9 cellular contexts compared by ENCODE assay signal in the genomic region with DNA sequence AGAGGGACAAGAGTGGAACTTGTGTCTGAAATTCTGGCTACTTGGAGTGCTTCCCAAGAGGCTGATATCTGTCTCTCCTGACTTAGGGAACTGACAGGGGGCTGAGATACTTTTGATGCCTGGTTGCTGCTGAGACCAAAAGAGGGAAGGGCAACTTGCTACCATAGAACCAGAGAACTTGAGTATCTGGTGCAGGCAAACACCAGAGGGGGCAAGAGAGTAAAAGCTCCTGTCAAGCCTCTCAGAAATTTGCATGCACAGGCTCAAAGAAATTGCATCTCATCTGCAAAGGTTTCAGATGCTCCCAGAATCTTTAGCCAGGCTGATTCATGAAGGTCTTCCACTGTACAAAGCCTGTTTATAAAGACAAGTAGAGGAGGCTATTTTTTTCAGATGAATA.
DNase-seq lines count a peak whose midpoint lies in the region; ATAC-seq and TF ChIP-seq lines count a peak whose summit lies in the region.
"Had no signal": no experiment of that assay in that cellular context is flagged by ENCODE, and none has a peak within 500 bp of the region (broad histone marks: within the 10 kb centered on the region; RNA-seq: fewer than 3 reads in every experiment).

No MANE protein-coding gene starts in this region.

- CTCF ChIA-PET in activated naive CD4-positive, alpha-beta T cell treated with anti-CD3 and anti-CD28 coated beads, Interleukin-2, amount 10 ng/mL, durations not matched to agents 7 days and 5 days (lab: Charles Lee) = no interaction called here

- no peak overlapping the region for H2BK15ac ChIP-seq in H9 (ENCODE audit: low read depth, low read length)

- peak; percentile 63 for DNase-seq in H9
- peak; percentile 68 for DNase-seq in NCI-H82 (lab: John Stamatoyannopoulos, UW)
- no peak for DNase-seq in chondrocyte (ENCODE audit: low spot score)
- DNase-seq in nephron progenitor cell = peak; percentile 32
- no peak for DNase-seq in activated naive CD4-positive, alpha-beta T cell treated with anti-CD3 and anti-CD28 coated beads, Interleukin-2, amount 10 ng/mL, durations not matched to agents 7 days and 5 days
- no peak for DNase-seq in stimulated activated naive CD4-positive, alpha-beta T cell (lab: John Stamatoyannopoulos, UW)
- DNase-seq: activated T-cell treated with anti-CD3 and anti-CD28 coated beads, Interleukin-2, amount 50 U/mL, for 4 hours had no signal

- H3K9me3 Mint-ChIP-seq in H9 (peaks cover 0 to 9% of the 10 kb centered on the region in 2 experiments; a peak in 1 of 5 replicates), chondrocyte (ENCODE audit: low read depth) (peaks cover 9% of the 10 kb centered on the region), nephron progenitor cell (no peaks in the 10 kb centered on the region)
- H3K9me3 Mint-ChIP-seq in activated naive CD4-positive, alpha-beta T cell treated with anti-CD3 and anti-CD28 coated beads, Interleukin-2, amount 10 ng/mL, durations not matched to agents 7 days and 5 days = no peaks in the 10 kb centered on the region

- H3K27ac ChIP-seq in H9 (ENCODE audit: insufficient read length, low read depth, low read length) = no peak overlapping the region
- H3K27ac ChIP-seq: neutrophil had no signal

- H3K4me1 ChIP-seq in H9 (ENCODE audit: insufficient read depth, low read length) = no peaks in the 10 kb centered on the region

- H3K27ac Mint-ChIP-seq in H9 = peak overlapping the region in 1 of 3 experiments; percentile 50; a peak in 1 of 7 replicates
- H3K27ac Mint-ChIP-seq in chondrocyte (ENCODE audit: unreplicated experiment) = no peak overlapping the region
- no peak overlapping the region for H3K27ac Mint-ChIP-seq in nephron progenitor cell
- no peak overlapping the region for H3K27ac Mint-ChIP-seq in activated naive CD4-positive, alpha-beta T cell treated with anti-CD3 and anti-CD28 coated beads, Interleukin-2, amount 10 ng/mL, durations not matched to agents 7 days and 5 days

- H3K36me3 Mint-ChIP-seq in H9 (ENCODE audit: insufficient read depth in 1 of 3, low read depth in 3 of 3) (no peaks in the 10 kb centered on the region), chondrocyte (ENCODE audit: low read depth) (no peaks in the 10 kb centered on the region), nephron progenitor cell (ENCODE audit: low read depth) (no peaks in the 10 kb centered on the region)
- no peaks in the 10 kb centered on the region for H3K36me3 Mint-ChIP-seq in activated naive CD4-positive, alpha-beta T cell treated with anti-CD3 and anti-CD28 coated beads, Interleukin-2, amount 10 ng/mL, durations not matched to agents 7 days and 5 days

- no peak overlapping the region for H3K23ac ChIP-seq in H9 (ENCODE audit: insufficient read length, low read depth, low read length)

- H2BK5ac ChIP-seq in H9 (ENCODE audit: insufficient read length, low read length) = no peak overlapping the region

- H3K4me1 Mint-ChIP-seq in H9 (no peaks in the 10 kb centered on the region), chondrocyte (ENCODE audit: low read depth) (no peaks in the 10 kb centered on the region), nephron progenitor cell (no peaks in the 10 kb centered on the region)
- no peaks in the 10 kb centered on the region for H3K4me1 Mint-ChIP-seq in activated naive CD4-positive, alpha-beta T cell treated with anti-CD3 and anti-CD28 coated beads, Interleukin-2, amount 10 ng/mL, durations not matched to agents 7 days and 5 days

- H3K23me2 ChIP-seq in H9 (ENCODE audit: insufficient read length, low read depth, low read length, poor library complexity, severe bottlenecking) = no peaks in the 10 kb centered on the region

- no peak overlapping the region for H2BK120ac ChIP-seq in H9 (ENCODE audit: low read depth, low read length, poor library complexity, severe bottlenecking)

- H3K18ac ChIP-seq in H9 (ENCODE audit: insufficient read length, low read depth, low read length) = no peak overlapping the region

- H3K27me3 Mint-ChIP-seq in H9 (ENCODE audit: low read depth) (no peaks in the 10 kb centered on the region), chondrocyte (ENCODE audit: low read depth) (no peaks in the 10 kb centered on the region), nephron progenitor cell (ENCODE audit: low read depth, poor library complexity) (no peaks in the 10 kb centered on the region)
- H3K27me3 Mint-ChIP-seq in activated naive CD4-positive, alpha-beta T cell treated with anti-CD3 and anti-CD28 coated beads, Interleukin-2, amount 10 ng/mL, durations not matched to agents 7 days and 5 days = no peaks in the 10 kb centered on the region

- no peaks in the 10 kb centered on the region for H3K9me3 ChIP-seq in H9 (ENCODE audit: control insufficient read depth, low read depth, low read length)
- H3K9me3 ChIP-seq: neutrophil had no signal

- H2BK12ac ChIP-seq in H9 (ENCODE audit: insufficient read length, low read depth, low read length) = no peak overlapping the region

- H4K20me1 ChIP-seq in H9 (ENCODE audit: control insufficient read depth, insufficient read depth, insufficient read length) = no peaks in the 10 kb centered on the region

- no peak overlapping the region for H3T11ph ChIP-seq in H9 (ENCODE audit: low read length)

- no peaks in the 10 kb centered on the region for H3K79me2 ChIP-seq in H9 (ENCODE audit: insufficient read depth, low read length)

- H3K79me1 ChIP-seq in H9 (ENCODE audit: insufficient read depth, low read depth, low read length, poor library complexity, severe bottlenecking) = no peaks in the 10 kb centered on the region

- ATAC-seq in HG02938 (IDR thresholded peaks at IDR 0.05; ENCODE audit: unreplicated experiment) = no peak
- ATAC-seq: activated T-cell treated with anti-CD3 and anti-CD28 coated beads, Interleukin-2, amount 50 U/mL, for 4 hours had no signal

- no peak overlapping the region for H3K4ac ChIP-seq in H9 (ENCODE audit: low read depth, low read length)

- H3K4me3 Mint-ChIP-seq in H9 (no peak overlapping the region), chondrocyte (ENCODE audit: unreplicated experiment) (no peak overlapping the region), nephron progenitor cell (no peak overlapping the region)
- no peak overlapping the region for H3K4me3 Mint-ChIP-seq in activated naive CD4-positive, alpha-beta T cell treated with anti-CD3 and anti-CD28 coated beads, Interleukin-2, amount 10 ng/mL, durations not matched to agents 7 days and 5 days
- H3K4me3 Mint-ChIP-seq: activated T-cell treated with anti-CD3 and anti-CD28 coated beads, Interleukin-2, amount 50 U/mL, for 4 hours had no signal

- H3K14ac ChIP-seq in H9 (ENCODE audit: insufficient read depth, low read length) = no peak overlapping the region

- no peak overlapping the region for H2AK5ac ChIP-seq in H9 (ENCODE audit: insufficient read length, low read length)

- no peak overlapping the region for H4K91ac ChIP-seq in H9 (ENCODE audit: insufficient read length, low read depth, low read length)

- no peak overlapping the region for H3K9ac ChIP-seq in H9 (ENCODE audit: extremely low read depth, insufficient read length, low read length)

- H3K4me2 ChIP-seq in H9 (ENCODE audit: insufficient read depth, insufficient read length, low read length) = no peak overlapping the region

- no peak overlapping the region for H3K56ac ChIP-seq in H9 (ENCODE audit: insufficient read length, low read depth, low read length)

- H4K5ac ChIP-seq in H9 (ENCODE audit: insufficient read length, low read depth, low read length) = no peak overlapping the region

- H2BK20ac ChIP-seq in H9 (ENCODE audit: low read depth, low read length, poor library complexity, severe bottlenecking) = no peak overlapping the region

- no peak overlapping the region for H2AFZ ChIP-seq in H9 (ENCODE audit: low read length)

- H4K8ac ChIP-seq in H9 (replicated peaks; ENCODE audit: insufficient read length, low read depth, low read length) = no peak overlapping the region

- H3K27me3 ChIP-seq in H9 (ENCODE audit: insufficient read depth, low read length) = no peaks in the 10 kb centered on the region
- H3K27me3 ChIP-seq: neutrophil had no signal

- peak; percentile 72 for TF ChIP-seq CTCF in H9 (conservative IDR thresholded peaks at IDR 0.05)
- TF ChIP-seq CTCF in chondrocyte (IDR thresholded peaks at IDR 0.05) = peak; percentile 67
- TF ChIP-seq CTCF in nephron progenitor cell (IDR thresholded peaks at IDR 0.05) = peak; percentile 36

Comparison
In these comparisons a context has a peak if more than half of its experiments do, and no peak if none do; other contexts are left out.
1. DNase-seq: peak in H9 (single experiment), NCI-H82 (single experiment) and nephron progenitor cell (single experiment); none in chondrocyte (single experiment), activated naive CD4-positive, alpha-beta T cell treated with anti-CD3 and anti-CD28 coated beads, Interleukin-2, amount 10 ng/mL, durations not matched to agents 7 days and 5 days (single experiment) and stimulated activated naive CD4-positive, alpha-beta T cell (0 of 6).
2. Peak in every context shown above with its lines, with median percentiles within 50 percentile points of each other: CTCF ChIP-seq.